ENCODE assay signal across 12 cellular contexts in the genomic region with DNA sequence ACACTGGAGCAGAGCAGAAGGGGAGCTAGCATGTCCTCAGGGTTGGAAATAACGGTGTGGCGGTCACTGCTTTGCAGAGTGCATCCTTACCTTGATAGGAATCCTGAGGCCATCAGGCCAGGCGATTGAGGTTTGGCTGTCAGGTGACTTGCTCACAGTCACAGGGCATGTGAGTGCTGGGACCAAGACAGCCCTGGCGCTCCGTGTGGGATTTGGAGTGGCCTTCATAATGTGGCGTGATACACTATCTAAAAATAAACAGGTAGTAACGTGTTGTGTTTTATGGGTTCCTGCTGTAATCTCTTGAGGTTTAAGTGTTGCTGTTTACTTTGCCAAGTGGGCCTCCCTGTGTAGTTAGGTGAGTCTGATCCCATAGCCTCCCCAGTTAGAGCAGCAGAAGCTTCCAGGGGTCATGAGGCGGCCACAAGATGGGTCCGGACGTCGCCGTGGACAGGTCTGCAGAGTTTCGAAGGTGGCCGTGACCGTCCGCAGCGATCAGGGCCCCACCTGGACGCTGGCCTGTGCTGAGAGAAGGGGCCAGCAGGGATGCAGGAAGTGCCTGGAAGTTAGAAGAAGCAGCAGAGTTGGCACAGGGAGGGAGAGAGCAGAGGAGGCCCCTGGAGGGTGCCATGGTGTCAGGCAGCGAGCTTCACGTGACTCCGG. TPM values are rescaled to one million over a fixed set of nuclear protein-coding genes. Genes with fewer than 3 reads are reported as not detected.
DNase-seq lines count a peak whose midpoint lies in the region; ATAC-seq and TF ChIP-seq lines count a peak whose summit lies in the region.
"Had no signal": no experiment of that assay in that cellular context is flagged by ENCODE, and none has a peak within 500 bp of the region (broad histone marks: within the 10 kb centered on the region; RNA-seq: fewer than 3 reads in every experiment).

No MANE protein-coding gene starts in this region.

- DNase-seq in activated CD8-positive, alpha-beta memory T cell treated with anti-CD3 and anti-CD28 coated beads, Interleukin-2, amount 50 U/mL, for 48 hours: peak; percentile 29
- no peak for DNase-seq in activated CD8-positive, alpha-beta memory T cell treated with anti-CD3 and anti-CD28 coated beads for 24 hours
- peak; percentile 39 for DNase-seq in endodermal cell
- peak; percentile 79 for DNase-seq in mesenteric fat pad (ENCODE audit: low spot score)
- peak; percentile 25 to 60 for DNase-seq in aorta
- DNase-seq in NCI-H82 (lab: John Stamatoyannopoulos, UW): no peak
- DNase-seq: activated CD4-positive, CD25-positive, alpha-beta regulatory T cell treated with anti-CD3 and anti-CD28 coated beads, Interleukin-2, amount 50 U/mL, for 72 hours; activated T-cell treated with anti-CD3 and anti-CD28 coated beads, Interleukin-2, amount 50 U/mL, for 1 hour; KG1; trophoblast cell had no signal

- H3K4me3 ChIP-seq in endodermal cell (ENCODE audit: low read length): no peak overlapping the region
- no peak overlapping the region for H3K4me3 ChIP-seq in aorta (ENCODE audit: low read length in 2 of 2)

- H3K9me3 Mint-ChIP-seq in endodermal cell: no peaks in the 10 kb centered on the region

- WGBS in endodermal cell (ENCODE audit: insufficient coverage in 1 of 2, insufficient read length in 1 of 2), 2 experiments: 96% methylated on average over 12 to 21 of the region's 21 CpGs
- WGBS in aorta, 2 donors: 88 to 89% methylated on average over 21 of the region's 21 CpGs

- H3K9me3 ChIP-seq in endodermal cell (ENCODE audit: control insufficient read depth, low read length) (no peaks in the 10 kb centered on the region), aorta (ENCODE audit: control insufficient read depth, low read length) (no peaks in the 10 kb centered on the region)

- intact Hi-C loops in aorta (cut with DNase I): no loop called here

- H3K9ac ChIP-seq in endodermal cell (ENCODE audit: extremely low read depth, low read length, poor library complexity, severe bottlenecking): no peak overlapping the region

- H3K27ac ChIP-seq in endodermal cell (ENCODE audit: low read depth, low read length) (peak overlapping the region; percentile 99), aorta (ENCODE audit: low read depth in 1 of 2, low read length in 2 of 2) (no peak overlapping the region)

- TF ChIP-seq CTCF in endodermal cell (conservative IDR thresholded peaks at IDR 0.05): no peak

- no peak overlapping the region for H3K4me3 Mint-ChIP-seq in endodermal cell

- no peaks in the 10 kb centered on the region for H3K27me3 Mint-ChIP-seq in endodermal cell (ENCODE audit: insufficient read depth)

- H3K36me3 ChIP-seq in endodermal cell (ENCODE audit: control insufficient read depth, insufficient read depth, low read length) (peaks cover 23% of the 10 kb centered on the region), aorta (ENCODE audit: control insufficient read depth in 1 of 2, insufficient read depth in 2 of 2, low read length in 1 of 2) (no peaks in the 10 kb centered on the region)

- H3K27ac Mint-ChIP-seq in endodermal cell: peak overlapping the region; percentile 77

- peaks cover 19% of the 10 kb centered on the region for H3K4me1 Mint-ChIP-seq in endodermal cell

- ATAC-seq in aorta (ENCODE audit: low FRiP score) (no peak), HG02970 (IDR thresholded peaks at IDR 0.05; ENCODE audit: low FRiP score, unreplicated experiment) (no peak), GM21367 (IDR thresholded peaks at IDR 0.05; ENCODE audit: unreplicated experiment) (no peak)

- peaks cover 23% of the 10 kb centered on the region for H3K36me3 Mint-ChIP-seq in endodermal cell (ENCODE audit: low read depth)

- H3K4me1 ChIP-seq in endodermal cell (ENCODE audit: control insufficient read depth, insufficient read depth, low read length) (peaks cover 12% of the 10 kb centered on the region), aorta (ENCODE audit: control insufficient read depth in 1 of 2, insufficient read depth in 2 of 2, low read length in 2 of 2) (no peaks in the 10 kb centered on the region)

- H3K27me3 ChIP-seq in endodermal cell (ENCODE audit: control insufficient read depth, insufficient read depth, low read length, poor library complexity, severe bottlenecking): no peaks in the 10 kb centered on the region
- H3K27me3 ChIP-seq in aorta (ENCODE audit: control insufficient read depth in 1 of 2, insufficient read depth in 2 of 2, low read length in 1 of 2): no peaks in the 10 kb centered on the region

RNA-seq across cellular contexts. Expression of a gene that starts 27.7 kb away (rescaled TPM):
- total RNA-seq in endodermal cell (10 to 100 TPM; 45.2 to 48.6 TPM), mesenteric fat pad (26.3 TPM), aorta (10 to 100 TPM; 23.9 to 40.4 TPM)
- 47.0 TPM for polyA plus RNA-seq in endodermal cell (2013, experiment 1 of 2)
- polyA plus RNA-seq in endodermal cell (2013, experiment 2 of 2): 44.0 TPM
- 10 to 100 TPM; 10.3 to 28.2 TPM for polyA plus RNA-seq in aorta

Comparison
In these comparisons a context has a peak if more than half of its experiments do, and no peak if none do; other contexts are left out.
1. DNase-seq: peak in activated CD8-positive, alpha-beta memory T cell treated with anti-CD3 and anti-CD28 coated beads, Interleukin-2, amount 50 U/mL, for 48 hours (single experiment), endodermal cell (single experiment), mesenteric fat pad (single experiment) and aorta (2 of 2); none in activated CD8-positive, alpha-beta memory T cell treated with anti-CD3 and anti-CD28 coated beads for 24 hours (single experiment) and NCI-H82 (single experiment).